In the genomic region with DNA sequence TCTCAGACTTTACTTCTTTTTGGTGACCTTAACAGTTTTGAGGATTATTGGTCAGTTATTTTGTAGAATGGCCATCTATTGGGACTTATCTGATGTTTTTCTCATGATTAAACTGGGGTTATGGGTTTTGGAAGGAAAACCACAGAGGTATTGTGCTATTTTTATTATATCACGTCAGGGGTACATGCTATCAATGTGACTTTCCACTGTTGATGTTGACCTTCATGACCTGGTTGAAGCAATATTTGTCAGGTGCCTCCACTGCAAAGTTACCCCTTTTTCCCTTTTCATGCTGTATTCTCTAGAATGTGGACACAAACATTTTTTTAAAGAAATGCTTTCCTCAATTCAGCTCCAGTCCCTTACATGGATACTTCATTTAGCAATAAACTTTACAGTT, we compare ENCODE assay signal across 23 cellular contexts.
"Had no signal": no experiment of that assay in that cellular context is flagged by ENCODE, and none has a peak within 500 bp of the region (broad histone marks: within the 10 kb centered on the region; RNA-seq: fewer than 3 reads in every experiment).

No MANE protein-coding gene starts in this region.

- H3K27ac ChIP-seq: breast epithelium, coronary artery, dorsolateral prefrontal cortex had no signal

- H3K9me3 ChIP-seq: ascending aorta, breast epithelium had no signal

- ATAC-seq: activated CD4-positive, alpha-beta T cell treated with anti-CD3 and anti-CD28 coated beads for 36 hours; activated CD8-positive, alpha-beta memory T cell treated with anti-CD3 and anti-CD28 coated beads, Interleukin-2, amount 10 ng/mL, durations not matched to agents 7 days and 5 days; activated CD8-positive, alpha-beta T cell treated with anti-CD3 and anti-CD28 coated beads, Interleukin-2, amount 10 ng/mL, durations not matched to agents 7 days and 5 days; esophagus mucosa had no signal

- H3K36me3 ChIP-seq: ascending aorta, breast epithelium, cardiac muscle cell had no signal

- H3K4me3 ChIP-seq: ascending aorta, breast epithelium, cardiac muscle cell, coronary artery, dorsolateral prefrontal cortex had no signal

- H3K4me1 ChIP-seq: breast epithelium had no signal

- H3K27me3 ChIP-seq: ascending aorta, breast epithelium, cardiac muscle cell had no signal

- DNase-seq: activated CD4-positive, alpha-beta memory T cell treated with anti-CD3 and anti-CD28 coated beads for 36 hours; activated CD4-positive, alpha-beta T cell treated with anti-CD3 and anti-CD28 coated beads for 36 hours; activated CD4-positive, alpha-beta T cell treated with anti-CD3 and anti-CD28 coated beads, Interleukin-2, amount 10 ng/mL, durations not matched to agents 24 days and 14 days; activated CD4-positive, CD25-positive, alpha-beta regulatory T cell; activated CD4-positive, CD25-positive, alpha-beta regulatory T cell treated with anti-CD3 and anti-CD28 coated beads, Interleukin-2, amount 50 U/mL, for 72 hours; activated CD8-positive, alpha-beta memory T cell treated with anti-CD3 and anti-CD28 coated beads, Interleukin-2, amount 10 ng/mL, durations not matched to agents 7 days and 5 days; activated CD8-positive, alpha-beta memory T cell treated with anti-CD3 and anti-CD28 coated beads, Interleukin-2, amount 50 U/mL, for 4 hours; activated CD8-positive, alpha-beta T cell treated with anti-CD3 and anti-CD28 coated beads, Interleukin-2, amount 10 ng/mL, durations not matched to agents 7 days and 5 days; activated effector memory CD4-positive, alpha-beta T cell treated with anti-CD3 and anti-CD28 coated beads, Interleukin-2, amount 50 U/mL, for 16 hours; activated naive CD4-positive, alpha-beta T cell treated with anti-CD3 and anti-CD28 coated beads for 36 hours; activated naive CD8-positive, alpha-beta T cell treated with anti-CD3 and anti-CD28 coated beads, Interleukin-2, amount 10 ng/mL, durations not matched to agents 7 days and 5 days; activated T-cell treated with anti-CD3 and anti-CD28 coated beads, Interleukin-2, amount 50 U/mL, for 1 hour; activated T-cell treated with anti-CD3 and anti-CD28 coated beads, Interleukin-2, amount 50 U/mL, for 48 hours; dorsolateral prefrontal cortex; effector memory CD4-positive, alpha-beta T cell; endodermal cell; foreskin fibroblast; T-helper 2 cell had no signal
